Comparison of ENCODE assay signal across 12 cellular contexts in genomic region chr10:12187321-12187905, GRCh38.
"Had no signal": no experiment of that assay in that cellular context is flagged by ENCODE, and none has a peak within 500 bp of the region (broad histone marks: within the 10 kb centered on the region; RNA-seq: fewer than 3 reads in every experiment).

No MANE protein-coding gene starts in this region.

- ATAC-seq: left ventricle myocardium superior, pancreas had no signal

- H3K9me3 ChIP-seq: pancreas, tibial nerve, vagina had no signal

- DNase-seq: activated CD4-positive, alpha-beta T cell treated with anti-CD3 and anti-CD28 coated beads for 4 hours; effector CD4-positive, alpha-beta T cell; kidney; left ventricle myocardium superior; pancreas; SHP77 treated with DMSO at 0.1 percent for 48 hours; stimulated activated CD4-positive, alpha-beta T cell treated with anti-CD3 and anti-CD28 coated beads, Interleukin-15, amount 100 ng/mL, for 24 hours; stimulated activated CD4-positive, alpha-beta T cell treated with anti-CD3 and anti-CD28 coated beads, Interleukin-4, amount 100 ng/mL, for 24 hours; T1000 had no signal

- FAIRE-seq: colon, kidney, pancreas had no signal
